ENCODE assay signal across 23 cellular contexts in genomic region chr22:44473580-44473979, GRCh38.
"Had no signal": no experiment of that assay in that cellular context is flagged by ENCODE, and none has a peak within 500 bp of the region (broad histone marks: within the 10 kb centered on the region; RNA-seq: fewer than 3 reads in every experiment).

No MANE protein-coding gene starts in this region.

- FAIRE-seq: islet of Langerhans, pancreas had no signal

- H3K4me1 ChIP-seq: gastrocnemius medialis, pancreas, sigmoid colon, thyroid gland had no signal

- H3K27me3 ChIP-seq: gastrocnemius medialis, hepatocyte, pancreas, sigmoid colon, thyroid gland had no signal

- H3K27ac Mint-ChIP-seq: memory B cell; natural killer cell; stimulated activated naive CD8-positive, alpha-beta T cell treated with anti-CD3 and anti-CD28 coated beads, Interleukin-15, amount 100 ng/mL, for 72 hours had no signal

- DNase-seq: caudate nucleus; cerebellar nuclear complex; cortex of kidney; effector CD4-positive, alpha-beta T cell; foreskin fibroblast; gastrocnemius medialis; kidney glomerular epithelial cell; left colon; natural killer cell; occipital lobe; pancreas; retina; sigmoid colon; stimulated activated CD4-positive, alpha-beta T cell treated with anti-CD3 and anti-CD28 coated beads, Interleukin-15, amount 100 ng/mL, for 24 hours; stimulated activated CD4-positive, alpha-beta T cell treated with anti-CD3 and anti-CD28 coated beads, Interleukin-2, amount 100 ng/mL, for 48 hours; stimulated activated naive CD4-positive, alpha-beta T cell; stimulated activated naive CD8-positive, alpha-beta T cell treated with anti-CD3 and anti-CD28 coated beads, Interleukin-15, amount 100 ng/mL, for 72 hours; thyroid gland; trophoblast cell had no signal

- H3K36me3 ChIP-seq: gastrocnemius medialis, pancreas, sigmoid colon, thyroid gland had no signal

- H3K4me3 ChIP-seq: gastrocnemius medialis, hepatocyte, lung, pancreas, sigmoid colon, thyroid gland had no signal

- H3K27ac ChIP-seq: gastrocnemius medialis, pancreas, sigmoid colon, thyroid gland had no signal

- ATAC-seq: gastrocnemius medialis; left colon; natural killer cell; pancreas; stimulated activated naive CD8-positive, alpha-beta T cell treated with anti-CD3 and anti-CD28 coated beads, Interleukin-15, amount 100 ng/mL, for 72 hours had no signal

- H3K9me3 ChIP-seq: pancreas, thyroid gland had no signal
